In genomic region chr4:55682797-55683196, GRCh38 we compare ENCODE assay signal across 2 cellular contexts. TPM values are rescaled to one million over a fixed set of nuclear protein-coding genes. Genes with fewer than 3 reads are reported as not detected.
"Had no signal": no experiment of that assay in that cellular context is flagged by ENCODE, and none has a peak within 500 bp of the region (broad histone marks: within the 10 kb centered on the region; RNA-seq: fewer than 3 reads in every experiment).

No MANE protein-coding gene starts in this region.

RNA-seq across cellular contexts. Expression of gene NMU, which starts 46.7 kb away (rescaled TPM):
- total RNA-seq: GM23248, HFFc6 had no signal
- polyA plus RNA-seq: GM23248 had no signal
